In genomic region chr20:14044712-14045276, GRCh38 we compare ENCODE assay signal across 9 cellular contexts. TPM values are rescaled to one million over a fixed set of nuclear protein-coding genes. Genes with fewer than 3 reads are reported as not detected.
"Had no signal": no experiment of that assay in that cellular context is flagged by ENCODE, and none has a peak within 500 bp of the region (broad histone marks: within the 10 kb centered on the region; RNA-seq: fewer than 3 reads in every experiment).

No MANE protein-coding gene starts in this region.

RNA-seq across cellular contexts. Expression of gene MACROD2, which starts 49.5 kb away (rescaled TPM):
- total RNA-seq: SJSA1 had no signal

RNA-seq across cellular contexts. Expression of gene SEL1L2, which starts 54.4 kb away (rescaled TPM):
- total RNA-seq: OCI-LY7, PC-3, PC-9, Peyer's patch, RPMI7951, SJCRH30, SJSA1, SK-MEL-5 had no signal
- polyA plus RNA-seq: SK-N-SH had no signal
